Comparison of ENCODE assay signal across 8 cellular contexts in the genomic region with DNA sequence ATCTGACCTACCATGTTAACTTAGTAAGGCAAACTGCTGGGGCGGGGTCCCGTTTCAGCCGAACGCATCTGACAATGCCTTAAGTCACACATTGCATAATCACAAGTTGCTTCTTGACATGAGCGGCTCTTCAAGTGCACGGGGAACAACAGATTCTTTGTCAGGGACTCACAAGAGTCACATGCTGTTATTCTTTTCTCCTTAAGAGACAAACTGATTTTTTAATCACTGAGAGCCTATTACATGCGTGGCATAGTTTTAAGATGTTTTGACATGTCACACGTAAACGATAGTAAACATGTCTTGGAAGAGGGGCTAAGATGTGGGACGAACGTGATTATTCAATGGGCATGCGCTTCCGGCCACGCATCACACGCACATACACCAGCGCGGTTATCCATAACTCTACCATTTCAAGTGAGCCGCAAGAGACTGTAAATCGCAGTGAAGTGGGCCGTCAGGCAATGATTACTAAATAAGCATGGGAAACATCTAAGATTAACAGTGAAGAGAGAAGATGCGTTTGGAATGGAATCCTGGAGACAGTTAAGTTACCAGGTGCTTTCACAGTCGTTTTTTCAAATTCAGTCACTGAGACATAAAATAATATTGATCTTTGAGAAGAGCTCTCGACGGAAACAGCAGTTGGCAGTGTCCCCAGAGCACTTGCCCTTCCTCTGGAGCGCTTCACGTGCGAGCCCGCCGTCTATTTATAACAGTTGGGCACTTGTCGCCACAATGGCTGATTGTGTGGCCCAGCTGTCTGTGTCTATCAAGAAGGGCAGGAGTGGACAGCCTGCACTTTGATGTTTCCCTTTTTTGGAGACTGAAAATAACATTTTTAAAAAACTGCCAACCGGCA.
DNase-seq lines count a peak whose midpoint lies in the region; TF ChIP-seq lines count a peak whose summit lies in the region.

No MANE protein-coding gene starts in this region.

- H3K4me3 ChIP-seq in ectodermal cell (ENCODE audit: insufficient read depth, low read depth, low read length) = no peak overlapping the region
- peak overlapping the region in 1 of 2 donors; percentile 32 for H3K4me3 ChIP-seq in muscle layer of duodenum (ENCODE audit: low read depth in 1 of 2, low read length in 2 of 2)

- H3K36me3 ChIP-seq in ectodermal cell (ENCODE audit: control insufficient read depth, insufficient read depth, low read length) (no peaks in the 10 kb centered on the region), muscle layer of duodenum (ENCODE audit: control insufficient read depth in 1 of 2, insufficient read depth in 2 of 2, low read length in 2 of 2) (no peaks in the 10 kb centered on the region)

- 90 to 91% methylated on average over 31 of the region's 31 CpGs for WGBS in ectodermal cell, 2 experiments

- H3K27ac ChIP-seq in ectodermal cell (ENCODE audit: insufficient read depth, low read depth, low read length, poor library complexity, severe bottlenecking) = peak overlapping the region; percentile 50
- H3K27ac ChIP-seq in muscle layer of duodenum (ENCODE audit: low read length) = peak overlapping the region; percentile 61

- no peak for TF ChIP-seq CTCF in GM10266 (IDR thresholded peaks at IDR 0.05; ENCODE audit: control insufficient read depth, insufficient read depth, low read depth, missing control alignments)

- H3K4me1 ChIP-seq in ectodermal cell (ENCODE audit: control insufficient read depth, insufficient read depth, low read length) (peaks cover 4% of the 10 kb centered on the region), muscle layer of duodenum (ENCODE audit: control insufficient read depth in 1 of 2, insufficient read depth in 2 of 2, low read length in 2 of 2) (peaks cover 12 to 20% of the 10 kb centered on the region in 2 donors)

- DNase-seq in GM04504 (ENCODE audit: low read depth) (peak; percentile 72), NCI-H526 treated with DMSO at 0.1 percent for 48 hours (lab: John Stamatoyannopoulos, UW) (peak; percentile 11), GM19240 (ENCODE audit: insufficient read length, low spot score) (no peak), 8988T (no peak), RKO (ENCODE audit: low spot score) (no peak), GM10266 (ENCODE audit: extremely low spot score) (no peak)

- H3K27me3 ChIP-seq in ectodermal cell (ENCODE audit: control insufficient read depth, insufficient read depth, low read length, poor library complexity, severe bottlenecking) = no peaks in the 10 kb centered on the region
- no peaks in the 10 kb centered on the region for H3K27me3 ChIP-seq in muscle layer of duodenum (ENCODE audit: low read depth, low read length)

- H3K9me3 ChIP-seq in ectodermal cell (ENCODE audit: control insufficient read depth, low read length) = no peaks in the 10 kb centered on the region
- H3K9me3 ChIP-seq in muscle layer of duodenum (ENCODE audit: control insufficient read depth in 1 of 2, low read length in 2 of 2) = no peaks in the 10 kb centered on the region

Comparison
In these comparisons a context has a peak if more than half of its experiments do, and no peak if none do; other contexts are left out.
1. DNase-seq: peak in GM04504 (single experiment) and NCI-H526 treated with DMSO at 0.1 percent for 48 hours (single experiment); none in GM19240 (single experiment), 8988T (single experiment), RKO (single experiment) and GM10266 (single experiment).